In genomic region chr2:136378712-136379595, GRCh38 we compare ENCODE assay signal across 8 cellular contexts.
DNase-seq lines count a peak whose midpoint lies in the region; ATAC-seq and TF ChIP-seq lines count a peak whose summit lies in the region.

No MANE protein-coding gene starts in this region.

- no peaks in the 10 kb centered on the region for H3K36me3 Mint-ChIP-seq in activated CD4-positive, alpha-beta T cell treated with anti-CD3 and anti-CD28 coated beads for 36 hours (ENCODE audit: low read depth)
- H3K36me3 Mint-ChIP-seq in chondrocyte (ENCODE audit: low read depth) (no peaks in the 10 kb centered on the region), memory B cell (no peaks in the 10 kb centered on the region)

- peaks cover 82% of the 10 kb centered on the region for H3K4me1 Mint-ChIP-seq in activated CD4-positive, alpha-beta T cell treated with anti-CD3 and anti-CD28 coated beads for 36 hours
- H3K4me1 Mint-ChIP-seq in chondrocyte (ENCODE audit: low read depth) (peaks cover 4% of the 10 kb centered on the region), memory B cell (peaks cover 55% of the 10 kb centered on the region)

- H3K27ac Mint-ChIP-seq in activated CD4-positive, alpha-beta T cell treated with anti-CD3 and anti-CD28 coated beads for 36 hours, result no peak overlapping the region
- H3K27ac Mint-ChIP-seq in chondrocyte (ENCODE audit: unreplicated experiment) (no peak overlapping the region), memory B cell (peak overlapping the region; percentile 89)

- POLR2A ChIA-PET in activated CD4-positive, alpha-beta T cell treated with anti-CD3 and anti-CD28 coated beads for 36 hours (lab: Charles Lee), result interaction anchor here (0.6 kb wide), 1 partner anchor 465 kb away, joined by 3 read pairs; no protein-coding TSS in a partner anchor

- TF ChIP-seq CTCF in AG09319 (IDR thresholded peaks at IDR 0.05; ENCODE audit: low read depth, low read length) (peak; percentile 53), chondrocyte (IDR thresholded peaks at IDR 0.05) (peak; percentile 75)

- DNase-seq in AG09319 (ENCODE audit: extremely low read depth, low read depth) (no peak), NCI-H2227 (lab: John Stamatoyannopoulos, UW; ENCODE audit: unreplicated experiment) (peak; percentile 77), chondrocyte (ENCODE audit: low spot score) (no peak), memory B cell (ENCODE audit: low spot score in 2 of 2) (peak; percentile 73 to 78)
- peak; percentile 87 for DNase-seq in activated CD4-positive, alpha-beta T cell treated with anti-CD3 and anti-CD28 coated beads for 36 hours
- peak; percentile 48 to 60 for DNase-seq in stimulated activated CD8-positive, alpha-beta memory T cell treated with anti-CD3 and anti-CD28 coated beads, Interleukin-7, amount 100 ng/mL, for 4 hours (ENCODE audit: low read depth in 2 of 2)

- intact Hi-C loops in activated CD4-positive, alpha-beta T cell treated with anti-CD3 and anti-CD28 coated beads for 36 hours (cut with DNase I, micrococcal nuclease), result loop anchor here (1.0 to 5.0 kb wide), 7 partner anchors 16 to 503 kb away; partner anchors contain the start of gene MCM6 (in 1 of the 2)

- no peaks in the 10 kb centered on the region for H3K27me3 Mint-ChIP-seq in activated CD4-positive, alpha-beta T cell treated with anti-CD3 and anti-CD28 coated beads for 36 hours
- H3K27me3 Mint-ChIP-seq in chondrocyte (ENCODE audit: low read depth) (no peaks in the 10 kb centered on the region), memory B cell (no peaks in the 10 kb centered on the region)

- ATAC-seq in GM21367 (IDR thresholded peaks at IDR 0.05; ENCODE audit: unreplicated experiment), result peak; percentile 27
- peak; percentile 11 for ATAC-seq in activated CD4-positive, alpha-beta T cell treated with anti-CD3 and anti-CD28 coated beads for 36 hours
- peak; percentile 66 for ATAC-seq in memory B cell (ENCODE audit: low read depth)
- no peak for ATAC-seq in GM19395 (IDR thresholded peaks at IDR 0.05; ENCODE audit: unreplicated experiment)

- peaks cover 1% of the 10 kb centered on the region for H3K9me3 Mint-ChIP-seq in activated CD4-positive, alpha-beta T cell treated with anti-CD3 and anti-CD28 coated beads for 36 hours (ENCODE audit: low read depth)
- no peaks in the 10 kb centered on the region for H3K9me3 Mint-ChIP-seq in chondrocyte (ENCODE audit: low read depth)
- no peaks in the 10 kb centered on the region for H3K9me3 Mint-ChIP-seq in memory B cell

- H3K4me3 Mint-ChIP-seq in activated CD4-positive, alpha-beta T cell treated with anti-CD3 and anti-CD28 coated beads for 36 hours, result no peak overlapping the region
- H3K4me3 Mint-ChIP-seq in chondrocyte (ENCODE audit: unreplicated experiment) (no peak overlapping the region), memory B cell (peak overlapping the region; percentile 13)

- CTCF ChIA-PET in activated CD4-positive, alpha-beta T cell treated with anti-CD3 and anti-CD28 coated beads for 36 hours (lab: Charles Lee), result interaction anchor here (0.6 to 4.2 kb wide), 17 partner anchors 19 to 498 kb away, joined by 3 to 36 read pairs (median 3); no protein-coding TSS in a partner anchor

Comparison
In these comparisons a context has a peak if more than half of its experiments do, and no peak if none do; other contexts are left out.
1. DNase-seq: peak in NCI-H2227 (single experiment), activated CD4-positive, alpha-beta T cell treated with anti-CD3 and anti-CD28 coated beads for 36 hours (single experiment), memory B cell (2 of 2) and stimulated activated CD8-positive, alpha-beta memory T cell treated with anti-CD3 and anti-CD28 coated beads, Interleukin-7, amount 100 ng/mL, for 4 hours (2 of 2); none in AG09319 (single experiment) and chondrocyte (single experiment).